2 cellular contexts compared by ENCODE assay signal in genomic region chr3:67460841-67461240, GRCh38.
TF ChIP-seq lines count a peak whose summit lies in the region.

No MANE protein-coding gene starts in this region.

TF ChIP-seq in IMR-90, 13 proteins besides CTCF, POLR2A, EP300 and RAD21 (continued from another document):
- TF ChIP-seq RFX5 (IDR thresholded peaks at IDR 0.05; ENCODE audit: low read depth, low read length) (no peak), CEBPB (IDR thresholded peaks at IDR 0.05; ENCODE audit: low read depth, low read length) (no peak)

TF ChIP-seq in SK-N-SH treated with all-trans-retinoic acid at 6 μM for 48 hours, 23 proteins besides CTCF, POLR2A, EP300 and RAD21 (continued from another document):
- TF ChIP-seq, protein P1, sequence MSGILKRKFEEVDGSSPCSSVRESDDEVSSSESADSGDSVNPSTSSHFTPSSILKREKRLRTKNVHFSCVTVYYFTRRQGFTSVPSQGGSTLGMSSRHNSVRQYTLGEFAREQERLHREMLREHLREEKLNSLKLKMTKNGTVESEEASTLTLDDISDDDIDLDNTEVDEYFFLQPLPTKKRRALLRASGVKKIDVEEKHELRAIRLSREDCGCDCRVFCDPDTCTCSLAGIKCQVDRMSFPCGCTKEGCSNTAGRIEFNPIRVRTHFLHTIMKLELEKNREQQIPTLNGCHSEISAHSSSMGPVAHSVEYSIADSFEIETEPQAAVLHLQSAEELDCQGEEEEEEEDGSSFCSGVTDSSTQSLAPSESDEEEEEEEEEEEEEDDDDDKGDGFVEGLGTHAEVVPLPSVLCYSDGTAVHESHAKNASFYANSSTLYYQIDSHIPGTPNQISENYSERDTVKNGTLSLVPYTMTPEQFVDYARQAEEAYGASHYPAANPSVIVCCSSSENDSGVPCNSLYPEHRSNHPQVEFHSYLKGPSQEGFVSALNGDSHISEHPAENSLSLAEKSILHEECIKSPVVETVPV (CRISPR knock-in tag; IDR thresholded peaks at IDR 0.05): no peak
- TF ChIP-seq ARNTL (CRISPR knock-in tag; IDR thresholded peaks at IDR 0.05; ENCODE audit: borderline replicate concordance, low read depth) (no peak), ZFP30 (CRISPR knock-in tag; IDR thresholded peaks at IDR 0.05) (no peak), GLIS3 (CRISPR knock-in tag; IDR thresholded peaks at IDR 0.05) (no peak), PPARA (CRISPR knock-in tag; IDR thresholded peaks at IDR 0.05; ENCODE audit: borderline replicate concordance) (no peak), ESRRG (CRISPR knock-in tag; IDR thresholded peaks at IDR 0.05) (no peak), OSR1 (CRISPR knock-in tag; IDR thresholded peaks at IDR 0.05) (no peak), ZNF70 (CRISPR knock-in tag; IDR thresholded peaks at IDR 0.05) (no peak), RARB (CRISPR knock-in tag; IDR thresholded peaks at IDR 0.05) (no peak)
TF ChIP-seq in SK-N-SH treated with all-trans-retinoic acid at 6 μM for 48 hours: peak in this region for 0.
